Comparison of ENCODE assay signal across 23 cellular contexts in the genomic region with DNA sequence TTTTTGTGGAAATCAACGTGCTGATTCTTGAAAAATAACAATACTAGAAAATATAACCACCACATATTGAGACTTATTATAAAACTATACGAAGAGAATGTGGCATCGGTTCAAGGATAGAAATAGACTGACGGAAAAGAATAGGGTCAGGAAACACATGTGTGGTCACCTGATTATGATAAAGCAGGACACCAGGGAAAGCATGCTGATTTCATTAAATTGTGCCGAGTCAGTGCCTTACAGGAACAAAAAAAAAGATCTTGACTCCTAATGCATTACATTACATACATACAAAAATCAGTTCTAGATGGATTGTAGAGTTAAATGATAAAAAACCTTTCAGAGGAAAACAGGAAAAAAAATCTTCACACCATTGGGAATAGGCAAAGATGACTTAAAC. TPM values are rescaled to one million over a fixed set of nuclear protein-coding genes. Genes with fewer than 3 reads are reported as not detected.
DNase-seq lines count a peak whose midpoint lies in the region; ATAC-seq, FAIRE-seq and TF ChIP-seq lines count a peak whose summit lies in the region.
"Had no signal": no experiment of that assay in that cellular context is flagged by ENCODE, and none has a peak within 500 bp of the region (broad histone marks: within the 10 kb centered on the region; RNA-seq: fewer than 3 reads in every experiment).

No MANE protein-coding gene starts in this region.

- no peaks in the 10 kb centered on the region for H3K27me3 ChIP-seq in endodermal cell (ENCODE audit: control insufficient read depth, insufficient read depth, low read length, poor library complexity, severe bottlenecking)
- H3K27me3 ChIP-seq: esophagus muscularis mucosa, right atrium auricular region, transverse colon had no signal

- intact Hi-C loops in activated CD8-positive, alpha-beta T cell treated with anti-CD3 and anti-CD28 coated beads for 36 hours (cut with micrococcal nuclease), result no loop called here

- DNase-seq in activated CD8-positive, alpha-beta T cell treated with anti-CD3 and anti-CD28 coated beads for 36 hours, result no peak
- no peak for DNase-seq in activated CD8-positive, alpha-beta T cell treated with anti-CD3 and anti-CD28 coated beads, Interleukin-2, amount 10 ng/mL, durations not matched to agents 7 days and 5 days
- DNase-seq in SK-MEL-5 (ENCODE audit: low read depth, low spot score) (peak; percentile 29), endodermal cell (no peak), neural crest cell (ENCODE audit: low read depth, low spot score) (no peak), RCC 7860 (ENCODE audit: low spot score) (no peak)
- no peak for DNase-seq in stimulated activated CD4-positive, alpha-beta T cell treated with anti-CD3 and anti-CD28 coated beads, Interleukin-1b, Interleukin-23, amount 100 ng/mL, for 48 hours
- DNase-seq: activated CD4-positive, alpha-beta T cell treated with anti-CD3 and anti-CD28 coated beads for 4 hours; activated CD8-positive, alpha-beta memory T cell treated with anti-CD3 and anti-CD28 coated beads, Interleukin-2, amount 50 U/mL, for 4 hours; activated gamma-delta T cell treated with Interleukin-2 at 50 U/mL for 16 hours; effector CD8-positive, alpha-beta T cell; GF-D8; KG1; NCI-H1694; NCI-H2171 treated with DMSO at 0.1 percent for 48 hours; NCI-H69; stimulated activated CD4-positive, alpha-beta T cell treated with anti-CD3 and anti-CD28 coated beads, Interleukin-12 subunit alpha, Interleukin-12 subunit beta, amount 100 ng/mL, for 4 hours; transverse colon had no signal

- in situ Hi-C loops in SK-MEL-5 (cut with HindIII; ENCODE audit: low pct_unique_long_range_greater_than_20kb, low sequenced_read_pairs), result no loop called here

- no peaks in the 10 kb centered on the region for H3K27me3 Mint-ChIP-seq in activated CD8-positive, alpha-beta T cell treated with anti-CD3 and anti-CD28 coated beads for 36 hours
- H3K27me3 Mint-ChIP-seq in activated CD8-positive, alpha-beta T cell treated with anti-CD3 and anti-CD28 coated beads, Interleukin-2, amount 10 ng/mL, durations not matched to agents 7 days and 5 days (ENCODE audit: low read depth), result no peaks in the 10 kb centered on the region
- no peaks in the 10 kb centered on the region for H3K27me3 Mint-ChIP-seq in endodermal cell (ENCODE audit: insufficient read depth)
- H3K27me3 Mint-ChIP-seq in neural crest cell (ENCODE audit: low read depth), result no peaks in the 10 kb centered on the region

- H3K36me3 ChIP-seq in endodermal cell (ENCODE audit: control insufficient read depth, insufficient read depth, low read length), result peaks cover 82% of the 10 kb centered on the region

- no peaks in the 10 kb centered on the region for H3K9me3 Mint-ChIP-seq in activated CD8-positive, alpha-beta T cell treated with anti-CD3 and anti-CD28 coated beads for 36 hours
- no peaks in the 10 kb centered on the region for H3K9me3 Mint-ChIP-seq in activated CD8-positive, alpha-beta T cell treated with anti-CD3 and anti-CD28 coated beads, Interleukin-2, amount 10 ng/mL, durations not matched to agents 7 days and 5 days (ENCODE audit: insufficient read depth)
- H3K9me3 Mint-ChIP-seq in endodermal cell (no peaks in the 10 kb centered on the region), neural crest cell (no peaks in the 10 kb centered on the region)

- 85 to 97% methylated on average over 3 to 5 of the region's 5 CpGs for WGBS in endodermal cell (ENCODE audit: insufficient coverage in 1 of 2, insufficient read length in 1 of 2), 2 experiments

- H3K9me3 ChIP-seq in endodermal cell (ENCODE audit: control insufficient read depth, low read length), result no peaks in the 10 kb centered on the region
- H3K9me3 ChIP-seq: esophagus muscularis mucosa, right atrium auricular region, transverse colon had no signal

- H3K36me3 Mint-ChIP-seq in activated CD8-positive, alpha-beta T cell treated with anti-CD3 and anti-CD28 coated beads for 36 hours (ENCODE audit: low read depth), result peaks cover 25% of the 10 kb centered on the region
- peaks cover 51% of the 10 kb centered on the region for H3K36me3 Mint-ChIP-seq in activated CD8-positive, alpha-beta T cell treated with anti-CD3 and anti-CD28 coated beads, Interleukin-2, amount 10 ng/mL, durations not matched to agents 7 days and 5 days (ENCODE audit: low read depth)
- H3K36me3 Mint-ChIP-seq in endodermal cell (ENCODE audit: low read depth), result peaks cover 71% of the 10 kb centered on the region
- H3K36me3 Mint-ChIP-seq in neural crest cell (ENCODE audit: low read depth), result peaks cover 17% of the 10 kb centered on the region

- H3K27ac ChIP-seq in endodermal cell (ENCODE audit: low read depth, low read length), result no peak overlapping the region
- H3K27ac ChIP-seq: 22Rv1, esophagus muscularis mucosa, right atrium auricular region, transverse colon had no signal

- no peak overlapping the region for H3K4me3 ChIP-seq in endodermal cell (ENCODE audit: low read length)
- H3K4me3 ChIP-seq: esophagus muscularis mucosa, right atrium auricular region, transverse colon had no signal

- H3K27ac Mint-ChIP-seq in activated CD8-positive, alpha-beta T cell treated with anti-CD3 and anti-CD28 coated beads for 36 hours, result peak overlapping the region; percentile 40
- H3K27ac Mint-ChIP-seq in activated CD8-positive, alpha-beta T cell treated with anti-CD3 and anti-CD28 coated beads, Interleukin-2, amount 10 ng/mL, durations not matched to agents 7 days and 5 days, result no peak overlapping the region
- H3K27ac Mint-ChIP-seq in endodermal cell, result peak overlapping the region; percentile 20
- peak overlapping the region; percentile 28 for H3K27ac Mint-ChIP-seq in neural crest cell (ENCODE audit: unreplicated experiment)

- CTCF ChIA-PET in activated CD8-positive, alpha-beta T cell treated with anti-CD3 and anti-CD28 coated beads for 36 hours (lab: Charles Lee), result interaction anchor here (0.9 kb wide), 1 partner anchor 305 kb away, joined by 3 read pairs; no protein-coding TSS in a partner anchor
- CTCF ChIA-PET in activated CD8-positive, alpha-beta T cell treated with anti-CD3 and anti-CD28 coated beads, Interleukin-2, amount 10 ng/mL, durations not matched to agents 7 days and 5 days (lab: Charles Lee), result no interaction called here

- no peak for TF ChIP-seq CTCF in activated CD8-positive, alpha-beta T cell treated with anti-CD3 and anti-CD28 coated beads for 36 hours (IDR thresholded peaks at IDR 0.05)
- TF ChIP-seq CTCF in endodermal cell (conservative IDR thresholded peaks at IDR 0.05), result no peak
- no peak for TF ChIP-seq CTCF in neural crest cell (conservative IDR thresholded peaks at IDR 0.05)

- no peak for ATAC-seq in activated CD8-positive, alpha-beta T cell treated with anti-CD3 and anti-CD28 coated beads for 36 hours
- ATAC-seq in activated CD8-positive, alpha-beta T cell treated with anti-CD3 and anti-CD28 coated beads, Interleukin-2, amount 10 ng/mL, durations not matched to agents 7 days and 5 days, result no peak
- ATAC-seq in GM18519 (IDR thresholded peaks at IDR 0.05; ENCODE audit: low FRiP score, unreplicated experiment), result no peak

- no peak for FAIRE-seq in RCC 7860 (lab: Jason Lieb, UNC)

- H3K4me3 Mint-ChIP-seq in activated CD8-positive, alpha-beta T cell treated with anti-CD3 and anti-CD28 coated beads for 36 hours, result no peak overlapping the region
- H3K4me3 Mint-ChIP-seq in activated CD8-positive, alpha-beta T cell treated with anti-CD3 and anti-CD28 coated beads, Interleukin-2, amount 10 ng/mL, durations not matched to agents 7 days and 5 days, result no peak overlapping the region
- H3K4me3 Mint-ChIP-seq in endodermal cell (no peak overlapping the region), neural crest cell (no peak overlapping the region)

- POLR2A ChIA-PET in activated CD8-positive, alpha-beta T cell treated with anti-CD3 and anti-CD28 coated beads for 36 hours (lab: Charles Lee), result no interaction called here
- POLR2A ChIA-PET in activated CD8-positive, alpha-beta T cell treated with anti-CD3 and anti-CD28 coated beads, Interleukin-2, amount 10 ng/mL, durations not matched to agents 7 days and 5 days (lab: Charles Lee), result no interaction called here

- no peaks in the 10 kb centered on the region for H3K4me1 Mint-ChIP-seq in activated CD8-positive, alpha-beta T cell treated with anti-CD3 and anti-CD28 coated beads for 36 hours (ENCODE audit: low read depth)
- no peaks in the 10 kb centered on the region for H3K4me1 Mint-ChIP-seq in activated CD8-positive, alpha-beta T cell treated with anti-CD3 and anti-CD28 coated beads, Interleukin-2, amount 10 ng/mL, durations not matched to agents 7 days and 5 days (ENCODE audit: low read depth)
- H3K4me1 Mint-ChIP-seq in endodermal cell, result no peaks in the 10 kb centered on the region
- H3K4me1 Mint-ChIP-seq in neural crest cell, result no peaks in the 10 kb centered on the region

- no peak overlapping the region for H3K9ac ChIP-seq in endodermal cell (ENCODE audit: extremely low read depth, low read length, poor library complexity, severe bottlenecking)

- H3K4me1 ChIP-seq in endodermal cell (ENCODE audit: control insufficient read depth, insufficient read depth, low read length), result no peaks in the 10 kb centered on the region
- H3K4me1 ChIP-seq: right atrium auricular region, transverse colon had no signal

RNA-seq across cellular contexts. Expression of gene SERPINC1, which starts 43.5 kb away (rescaled TPM):
- total RNA-seq in activated CD8-positive, alpha-beta T cell treated with anti-CD3 and anti-CD28 coated beads for 36 hours, result not detected
- not detected for total RNA-seq in activated CD8-positive, alpha-beta T cell treated with anti-CD3 and anti-CD28 coated beads, Interleukin-2, amount 10 ng/mL, durations not matched to agents 7 days and 5 days
- total RNA-seq in SK-MEL-5 (2014; rRNA removed; shearing (Covaris generic)), result not detected in 2 replicates
- not detected in 2 replicates for polyA plus RNA-seq in SK-MEL-5 (2015; cell fraction: cytosol; rRNA removed)
- polyA plus RNA-seq in SK-MEL-5 (2015; cell fraction: nucleus; rRNA removed), result not detected in 2 replicates
- total RNA-seq in endodermal cell, result not detected
- not detected for polyA plus RNA-seq in endodermal cell (2013, experiment 1 of 2)
- not detected for polyA plus RNA-seq in endodermal cell (2013, experiment 2 of 2)
- total RNA-seq in neural crest cell, result 0.18 TPM in 1 of 2 replicates, not detected in the other
- total RNA-seq: esophagus muscularis mucosa, myocyte had no signal
